17 cellular contexts compared by ENCODE assay signal in the genomic region with DNA sequence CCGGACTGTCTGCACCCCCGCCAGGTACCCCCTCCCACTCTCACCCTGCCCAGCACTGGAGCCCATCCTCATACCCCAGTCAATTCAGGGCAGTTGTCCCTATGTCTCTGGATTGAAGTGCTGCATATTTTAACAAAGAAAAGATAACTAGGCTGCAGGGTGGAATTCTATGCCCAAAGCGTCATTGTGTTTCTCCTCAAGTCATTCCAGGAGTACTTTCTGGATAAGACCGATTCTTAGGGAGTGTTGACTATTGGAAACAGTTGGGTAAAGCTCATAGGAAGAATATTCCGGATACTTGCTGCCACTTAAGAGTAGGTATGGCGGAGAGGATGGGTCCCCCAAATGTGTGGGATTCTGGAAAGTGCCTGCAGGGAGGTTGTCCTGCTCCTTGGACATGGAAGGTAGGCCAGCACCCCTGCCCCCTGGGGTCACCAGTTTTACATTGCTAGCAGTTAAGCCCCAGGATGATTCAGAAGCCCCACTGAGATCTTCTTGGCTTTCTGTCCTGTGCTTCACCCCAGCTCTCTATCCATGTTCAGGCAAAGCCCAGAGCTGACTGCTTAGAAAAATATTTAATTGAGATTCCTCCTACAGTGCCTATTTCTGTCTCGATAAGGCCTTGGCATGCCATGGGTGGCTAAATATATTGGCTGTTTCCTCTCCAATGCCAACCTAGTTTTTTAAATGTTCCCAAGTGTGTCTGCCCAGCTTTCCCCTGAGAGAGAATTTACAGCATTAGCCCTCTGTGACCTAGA. TPM values are rescaled to one million over a fixed set of nuclear protein-coding genes. Genes with fewer than 3 reads are reported as not detected.
DNase-seq lines count a peak whose midpoint lies in the region; ATAC-seq, FAIRE-seq and TF ChIP-seq lines count a peak whose summit lies in the region.
"Had no signal": no experiment of that assay in that cellular context is flagged by ENCODE, and none has a peak within 500 bp of the region (broad histone marks: within the 10 kb centered on the region; RNA-seq: fewer than 3 reads in every experiment).

No MANE protein-coding gene starts in this region.

- TF ChIP-seq CTCF in HepG2 (CRISPR knock-in tag; IDR thresholded peaks at IDR 0.05) = no peak
- no peak for TF ChIP-seq CTCF in right lobe of liver (IDR thresholded peaks at IDR 0.05)
- no peak for TF ChIP-seq CTCF in hepatocyte (IDR thresholded peaks at IDR 0.05; ENCODE audit: poor library complexity)

- H4K20me1 ChIP-seq in HepG2 (ENCODE audit: insufficient read depth, low read length) (no peaks in the 10 kb centered on the region), hepatocyte (ENCODE audit: insufficient read depth, poor library complexity, severe bottlenecking) (no peaks in the 10 kb centered on the region)

- no peak for TF ChIP-seq EP300 in HepG2 (IDR thresholded peaks at IDR 0.05; ENCODE audit: low read depth in 2 of 2, low read length in 2 of 2)
- TF ChIP-seq EP300 in HepG2 (CRISPR knock-in tag; IDR thresholded peaks at IDR 0.05; ENCODE audit: borderline replicate concordance) = no peak

- WGBS in HepG2 (ENCODE audit: low lambda C conversion rate) = 47% methylated on average over 7 of the region's 7 CpGs
- WGBS in right lobe of liver (ENCODE audit: insufficient coverage, low coverage, low lambda C conversion rate, missing lambda C conversion rate) = 80% methylated on average over 7 of the region's 7 CpGs
- WGBS in hepatocyte (ENCODE audit: low lambda C conversion rate, missing lambda C conversion rate) = 80% methylated on average over 7 of the region's 7 CpGs

- BruUV-seq in HepG2 (replicated peaks; lab: Mats Ljungman, UMichigan) = no TSS peak

- DNase-seq in HepG2 (ENCODE audit: low spot score) (no peak), right lobe of liver (no peak), dedifferentiated amniotic fluid mesenchymal stem cell (ENCODE audit: extremely low spot score) (peak; percentile 61), hepatocyte (ENCODE audit: low spot score) (no peak), NCI-H2196 treated with DMSO at 0.1 percent for 48 hours (lab: John Stamatoyannopoulos, UW; ENCODE audit: unreplicated experiment) (no peak), posterior vena cava (ENCODE audit: low spot score) (no peak), T-helper 9 cell (no peak)
- DNase-seq: 8988T; activated CD4-positive, alpha-beta T cell treated with anti-CD3 and anti-CD28 coated beads, Interleukin-2, amount 10 ng/mL, durations not matched to agents 24 days and 14 days; activated T-cell treated with anti-CD3 and anti-CD28 coated beads, Interleukin-2, amount 50 U/mL, for 48 hours; effector CD8-positive, alpha-beta T cell; GOT3; left lung; NCI-H526 had no signal

- no peaks in the 10 kb centered on the region for H3K79me2 ChIP-seq in HepG2 (ENCODE audit: insufficient read depth, low read length)
- H3K79me2 ChIP-seq in hepatocyte = no peaks in the 10 kb centered on the region

- H3K4me1 ChIP-seq in HepG2 (ENCODE audit: insufficient read depth, low read length) (peaks cover 29% of the 10 kb centered on the region), right lobe of liver (no peaks in the 10 kb centered on the region), hepatocyte (ENCODE audit: insufficient read depth) (peaks cover 20% of the 10 kb centered on the region)

- peaks cover 0 to 10% of the 10 kb centered on the region in 2 experiments; a peak in 2 of 5 replicates for H3K27me3 ChIP-seq in HepG2 (ENCODE audit: control insufficient read depth in 1 of 2, insufficient read depth in 2 of 2, low read length in 2 of 2)
- H3K27me3 ChIP-seq in right lobe of liver = no peaks in the 10 kb centered on the region
- H3K27me3 ChIP-seq in hepatocyte = no peaks in the 10 kb centered on the region
- H3K27me3 ChIP-seq: left lung had no signal

- FAIRE-seq in HepG2 (lab: Jason Lieb, UNC) = no peak

- CTCF ChIA-PET in HepG2 (lab: Yijun Ruan, JAX; ENCODE audit: low intra/inter-chr PET ratio, low total read pairs) = no interaction called here

- in situ Hi-C loops in HepG2 (cut with HindIII; ENCODE audit: extremely low pct_ligation_motif_present, low pct_unique_long_range_greater_than_20kb) = no loop called here

- POLR2A ChIA-PET in HepG2 (lab: Yijun Ruan, JAX) = no interaction called here

- H2AFZ ChIP-seq in HepG2 (ENCODE audit: low read length) (no peak overlapping the region), hepatocyte (no peak overlapping the region)

- H3K4me2 ChIP-seq in HepG2 (ENCODE audit: low read depth, low read length) (no peak overlapping the region), hepatocyte (no peak overlapping the region)
- H3K4me2 ChIP-seq: KMS-11 had no signal

- H3K4me3 ChIP-seq in HepG2 (replicated peaks in 1 of 3; ENCODE audit: insufficient read depth in 1 of 3, low read depth in 2 of 3, low read length in 3 of 3) (no peak overlapping the region), right lobe of liver (no peak overlapping the region), hepatocyte (no peak overlapping the region)
- H3K4me3 ChIP-seq: left lung had no signal

- H3K9me3 ChIP-seq in HepG2 (ENCODE audit: low read length) = no peaks in the 10 kb centered on the region
- no peaks in the 10 kb centered on the region for H3K9me3 ChIP-seq in right lobe of liver
- H3K9me3 ChIP-seq in hepatocyte (ENCODE audit: low read depth) = no peaks in the 10 kb centered on the region
- H3K9me3 ChIP-seq: left lung had no signal

- intact Hi-C loops in HepG2 (cut with micrococcal nuclease; ENCODE audit: unreplicated experiment) = no loop called here
- intact Hi-C loops in right lobe of liver (cut with DNase I) = no loop called here
- intact Hi-C loops in posterior vena cava (cut with DNase I) = no loop called here

- H3K27ac ChIP-seq in HepG2 (ENCODE audit: extremely low read length, insufficient read depth, low read length) (no peak overlapping the region), right lobe of liver (no peak overlapping the region), hepatocyte (peak overlapping the region; percentile 11)
- H3K27ac ChIP-seq: KMS-11, left lung had no signal

- ATAC-seq in HepG2 = no peak
- ATAC-seq in right lobe of liver = no peak
- ATAC-seq in GM21381 (IDR thresholded peaks at IDR 0.05; ENCODE audit: unreplicated experiment) = no peak
- ATAC-seq: left lung; natural killer cell treated with Interleukin-12 subunit alpha and Interleukin-12 subunit beta and Interleukin-15 and Interleukin-18, amount 100 ng/mL, for 72 hours had no signal

- no peaks in the 10 kb centered on the region for H3K9me2 ChIP-seq in hepatocyte (replicated peaks; ENCODE audit: insufficient read depth)

- no peak for TF ChIP-seq POLR2A in HepG2 (IDR thresholded peaks at IDR 0.05; ENCODE audit: insufficient read depth in 1 of 2, low read depth in 2 of 2, low read length in 2 of 2)
- no peak for TF ChIP-seq POLR2A in right lobe of liver (IDR thresholded peaks at IDR 0.05)

- no peak overlapping the region for H3K9ac ChIP-seq in HepG2 (ENCODE audit: insufficient read depth, low read depth, low read length)
- H3K9ac ChIP-seq: KMS-11 had no signal

- H3K36me3 ChIP-seq in HepG2 (replicated peaks in 1 of 2; ENCODE audit: control insufficient read depth in 1 of 2, insufficient read depth in 2 of 2, low read length in 2 of 2) = no peaks in the 10 kb centered on the region
- H3K36me3 ChIP-seq in right lobe of liver = no peaks in the 10 kb centered on the region
- H3K36me3 ChIP-seq in hepatocyte (replicated peaks; ENCODE audit: insufficient read depth, low read depth) = no peaks in the 10 kb centered on the region
- H3K36me3 ChIP-seq: left lung had no signal

- TF ChIP-seq RAD21 in HepG2 (CRISPR knock-in tag; IDR thresholded peaks at IDR 0.05) = no peak

TF ChIP-seq in HepG2, 621 proteins besides CTCF, POLR2A, EP300 and RAD21:
- TF ChIP-seq ZFP37 (CRISPR knock-in tag; IDR thresholded peaks at IDR 0.05; ENCODE audit: borderline replicate concordance) (no peak), ZNF232 (CRISPR knock-in tag; IDR thresholded peaks at IDR 0.05; ENCODE audit: borderline replicate concordance) (0 out of 2 replicates have a peak, but pooled peaks have one; percentile 35)
TF ChIP-seq in HepG2: peak in this region for 1.

RNA-seq across cellular contexts. Expression of a gene that starts 48.2 kb away (rescaled TPM):
- total RNA-seq in HepG2 (2016; rRNA removed; fragmentation: Illumina TruSeq; extraction: Trizol) (6,902 and 7,071 TPM in 2 replicates), right lobe of liver (100 to 1,000 TPM; 383 to 894 (median 710) TPM), hepatocyte (1,119 and 1,301 TPM in 2 replicates), posterior vena cava (1,000 to 10,000 TPM; 1,771 to 1,914 TPM)
- 11,484 and 12,287 TPM in 2 replicates for total RNA-seq in HepG2 (2016; cell fraction: cytosol; rRNA removed; fragmentation: Illumina TruSeq; extraction: Trizol; ENCODE audit: low read depth)
- total RNA-seq in HepG2 (2016; cell fraction: insoluble cytoplasmic fraction; rRNA removed; fragmentation: Illumina TruSeq; extraction: Trizol) = 6,918 and 7,424 TPM in 2 replicates
- total RNA-seq in HepG2 (2016; cell fraction: membrane; rRNA removed; fragmentation: Illumina TruSeq; extraction: Trizol) = 16,795 and 17,457 TPM in 2 replicates
- 2,427 and 2,707 TPM in 2 replicates for total RNA-seq in HepG2 (2016; cell fraction: nucleus; rRNA removed; fragmentation: Illumina TruSeq; extraction: Trizol)
- polyA plus RNA-seq in HepG2 (2011; rRNA removed) (7,317 and 7,910 TPM in 2 replicates), hepatocyte (1,011 and 1,060 TPM in 2 replicates)
- polyA plus RNA-seq in HepG2 (2011; cell fraction: cytosol; rRNA removed) = 3,435 and 3,576 TPM in 2 replicates
- 934 and 1,174 TPM in 2 replicates for polyA plus RNA-seq in HepG2 (2011; cell fraction: nucleus; rRNA removed)
- 7,692 and 8,090 TPM in 2 replicates for polyA plus RNA-seq in HepG2 (2012)
- polyA plus RNA-seq in HepG2 (2016; cell fraction: cytosol; fragmentation: Illumina TruSeq; extraction: Trizol; ENCODE audit: low read depth) = 11,969 and 13,234 TPM in 2 replicates
- 6,005 and 6,067 TPM in 2 replicates for polyA plus RNA-seq in HepG2 (2016; cell fraction: insoluble cytoplasmic fraction; fragmentation: Illumina TruSeq; extraction: Trizol; ENCODE audit: low read depth)
- 14,650 and 14,956 TPM in 2 replicates for polyA plus RNA-seq in HepG2 (2016; cell fraction: membrane; fragmentation: Illumina TruSeq; extraction: Trizol; ENCODE audit: low read depth)
- polyA plus RNA-seq in HepG2 (2016; cell fraction: nucleus; fragmentation: Illumina TruSeq; extraction: Trizol; ENCODE audit: insufficient read depth, low read depth) = 4,147 and 4,271 TPM in 2 replicates
- polyA minus RNA-seq in HepG2 (2011; rRNA and poly(A)+ RNA removed; ENCODE audit: low replicate concordance) = 537 and 682 TPM in 2 replicates
- 1,971 TPM in 2 replicates for polyA minus RNA-seq in HepG2 (2011; cell fraction: cytosol; rRNA and poly(A)+ RNA removed)
- 601 and 721 TPM in 2 replicates for polyA minus RNA-seq in HepG2 (2011; cell fraction: nucleus; rRNA and poly(A)+ RNA removed)
